ENCODE assay signal across 8 cellular contexts in the genomic region with DNA sequence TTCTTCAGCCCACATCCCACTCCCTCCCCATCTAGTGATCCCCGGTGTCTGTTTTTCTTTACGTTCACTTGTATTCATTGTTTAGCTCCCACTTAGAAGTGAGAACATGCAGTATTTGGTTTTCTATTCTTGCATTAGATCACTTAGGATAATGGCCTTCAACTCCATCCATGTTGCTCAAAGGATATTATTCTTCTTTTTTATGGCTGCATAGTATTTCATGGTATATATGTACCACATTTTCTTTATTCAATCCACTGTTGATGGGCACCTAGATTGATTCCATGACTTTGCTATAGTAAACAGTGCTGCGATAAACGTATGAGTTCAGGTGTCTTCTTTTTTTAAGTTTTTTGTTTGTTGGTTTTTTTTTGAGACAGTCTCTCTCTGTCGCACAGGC.
"Had no signal": no experiment of that assay in that cellular context is flagged by ENCODE, and none has a peak within 500 bp of the region (broad histone marks: within the 10 kb centered on the region; RNA-seq: fewer than 3 reads in every experiment).

No MANE protein-coding gene starts in this region.

- H3K36me3 Mint-ChIP-seq: IgD-negative memory B cell had no signal

- H3K4me2 ChIP-seq: KMS-11 had no signal

- H3K27ac ChIP-seq: HL-60, KMS-11 had no signal

- H3K27me3 Mint-ChIP-seq: IgD-negative memory B cell had no signal

- FAIRE-seq: HepG2, HTR-8/SVneo had no signal

- H3K9ac ChIP-seq: KMS-11 had no signal

- DNase-seq: IMR-90, KBM-7, KG1 had no signal

- H3K27ac Mint-ChIP-seq: IgD-negative memory B cell had no signal

- ATAC-seq: HepG2 had no signal
